Comparison of ENCODE assay signal across 9 cellular contexts in genomic region chr9:88593537-88594185, GRCh38. TPM values are rescaled to one million over a fixed set of nuclear protein-coding genes. Genes with fewer than 3 reads are reported as not detected.
DNase-seq lines count a peak whose midpoint lies in the region; ATAC-seq, FAIRE-seq and TF ChIP-seq lines count a peak whose summit lies in the region.
"Had no signal": no experiment of that assay in that cellular context is flagged by ENCODE, and none has a peak within 500 bp of the region (broad histone marks: within the 10 kb centered on the region; RNA-seq: fewer than 3 reads in every experiment).

No MANE protein-coding gene starts in this region.

- no peaks in the 10 kb centered on the region for H3K36me3 Mint-ChIP-seq in immature natural killer cell

- no peaks in the 10 kb centered on the region for H3K36me3 ChIP-seq in Panc1 (ENCODE audit: control insufficient read depth, insufficient read depth, low read length)
- H3K36me3 ChIP-seq: neutrophil had no signal

- H3K4me1 ChIP-seq in Panc1 (ENCODE audit: control insufficient read depth, insufficient read depth, low read length), result no peaks in the 10 kb centered on the region

- peak; percentile 80 for FAIRE-seq in GM18507 (lab: Jason Lieb, UNC)
- FAIRE-seq in HTR-8/SVneo (lab: Jason Lieb, UNC), result no peak

- POLR2A ChIA-PET in AG04449 (lab: Yijun Ruan, JAX) (no interaction called here), Panc1 (lab: Charles Lee) (no interaction called here)

- TF ChIP-seq CTCF in AG04449 (IDR thresholded peaks at IDR 0.05; ENCODE audit: insufficient read depth, low read length, missing control alignments) (peak; percentile 26), Panc1 (IDR thresholded peaks at IDR 0.05) (peak; percentile 61; the same call in 1 of the 2 replicates)

- no peak overlapping the region for H3K27ac Mint-ChIP-seq in immature natural killer cell

- H3K9me3 ChIP-seq in Panc1 (ENCODE audit: control insufficient read depth, insufficient read depth, low read depth, low read length), result no peaks in the 10 kb centered on the region
- H3K9me3 ChIP-seq: neutrophil had no signal

- CTCF ChIA-PET in AG04449 (lab: Yijun Ruan, JAX), result interaction anchor here (0.7 to 7.5 kb wide), 17 partner anchors 9 to 686 kb away, joined by 3 to 103 read pairs (median 5); no protein-coding TSS in a partner anchor
- CTCF ChIA-PET in Panc1 (lab: Charles Lee), result no interaction called here

- H3K4me3 ChIP-seq in AG04449 (ENCODE audit: low read depth, low read length) (no peak overlapping the region), Panc1 (ENCODE audit: low read depth in 2 of 2, low read length in 2 of 2) (no peak overlapping the region)

- in situ Hi-C loops in Panc1 (cut with HindIII; ENCODE audit: low pct_unique_long_range_greater_than_20kb, low sequenced_read_pairs), result no loop called here

- peak; percentile 78 for ATAC-seq in HG03064 (IDR thresholded peaks at IDR 0.05; ENCODE audit: low read depth, unreplicated experiment)
- no peak for ATAC-seq in Panc1

- peaks cover 3 to 9% of the 10 kb centered on the region in 2 donors for H3K4me1 Mint-ChIP-seq in immature natural killer cell

- H3K9me3 Mint-ChIP-seq in immature natural killer cell, result no peaks in the 10 kb centered on the region

- no peak for DNase-seq in AG04449 (ENCODE audit: low read depth, low spot score)
- DNase-seq in GM18507 (ENCODE audit: extremely low spot score, insufficient read length, low read depth), result peak; percentile 37
- peak; percentile 2 for DNase-seq in Panc1 (ENCODE audit: low read depth, low spot score)
- peak; percentile 58 for DNase-seq in amniotic epithelial cell (ENCODE audit: low read depth)
- DNase-seq in immature natural killer cell, result peak; percentile 20 to 43 (median 29)
- peak; percentile 42 to 44 for DNase-seq in stimulated activated CD4-positive, alpha-beta T cell treated with anti-CD3 and anti-CD28 coated beads, Interleukin-4, amount 100 ng/mL, for 4 hours
- DNase-seq in HTR-8/SVneo (ENCODE audit: insufficient read length, low spot score), result no peak

- peak overlapping the region in 1 of 5 donors; percentile 10 for H3K4me3 Mint-ChIP-seq in immature natural killer cell

- no TSS peak for BruUV-seq in Panc1 (replicated peaks; lab: Mats Ljungman, UMichigan)

- peaks cover 1 to 5% (median 4%) of the 10 kb centered on the region in 3 donors for H3K27me3 Mint-ChIP-seq in immature natural killer cell (ENCODE audit: low read depth in 3 of 3)

- no peaks in the 10 kb centered on the region for H3K27me3 ChIP-seq in Panc1 (ENCODE audit: control insufficient read depth, insufficient read depth, low read length)
- H3K27me3 ChIP-seq: neutrophil had no signal

- no peak overlapping the region for H3K27ac ChIP-seq in Panc1 (ENCODE audit: low read length)
- H3K27ac ChIP-seq: neutrophil had no signal

- intact Hi-C loops in Panc1 (cut with micrococcal nuclease; ENCODE audit: unreplicated experiment), result loop anchor here (2.0 to 10.0 kb wide), 2 partner anchors 141 to 407 kb away; no protein-coding TSS in a partner anchor

RNA-seq across cellular contexts. Expression of gene NXNL2, which starts 58.7 kb away (rescaled TPM):
- 1.4 TPM for total RNA-seq in Panc1 (2021; ENCODE audit: unreplicated experiment)
- polyA plus RNA-seq in Panc1 (2012; ENCODE audit: insufficient read length), result 0.98 TPM
- polyA plus RNA-seq in immature natural killer cell, result not detected

Comparison
In these comparisons a context has a peak if more than half of its experiments do, and no peak if none do; other contexts are left out.
1. DNase-seq: peak in GM18507 (single experiment), Panc1 (single experiment), amniotic epithelial cell (single experiment), immature natural killer cell (3 of 3) and stimulated activated CD4-positive, alpha-beta T cell treated with anti-CD3 and anti-CD28 coated beads, Interleukin-4, amount 100 ng/mL, for 4 hours (2 of 2); none in AG04449 (single experiment) and HTR-8/SVneo (single experiment).